Comparison of ENCODE assay signal across 16 cellular contexts in the genomic region with DNA sequence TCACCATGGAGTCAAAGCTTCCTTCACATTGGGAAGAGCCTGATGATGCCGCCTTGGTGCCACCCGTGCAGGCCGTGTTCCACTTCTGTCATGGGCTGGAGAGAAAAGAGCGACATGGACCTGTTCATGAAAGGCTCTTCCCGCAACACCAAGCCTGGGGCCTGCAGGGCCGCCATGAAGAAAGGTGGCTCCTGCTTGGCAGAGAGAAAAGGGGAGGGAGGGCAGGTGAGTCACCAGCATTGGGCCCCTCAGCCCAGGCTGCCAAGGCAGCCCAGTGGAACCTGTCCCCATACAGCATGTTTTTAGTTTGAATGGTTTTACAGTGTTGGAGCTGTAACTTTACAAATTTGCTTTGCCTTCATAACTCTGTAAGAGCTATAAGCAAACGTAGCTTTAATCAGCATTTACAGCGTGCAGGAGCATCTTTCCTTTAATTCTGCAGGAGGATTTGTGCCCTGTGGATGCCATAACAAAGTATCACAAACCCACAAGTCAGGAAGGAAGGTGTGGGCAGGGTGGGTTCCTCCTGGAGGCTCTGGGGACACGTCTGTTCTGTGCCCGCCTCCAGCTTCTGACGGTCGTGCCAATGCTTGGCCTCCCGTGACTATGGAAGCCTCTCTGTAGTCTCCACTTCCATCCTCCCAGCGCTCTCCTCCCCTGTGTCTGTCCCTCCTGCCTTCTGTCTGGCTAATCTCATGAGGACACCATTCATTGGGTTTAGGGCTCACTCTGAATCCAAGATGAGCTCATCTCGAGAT. TPM values are rescaled to one million over a fixed set of nuclear protein-coding genes. Genes with fewer than 3 reads are reported as not detected.
A peak's percentile ranks its signal among the peaks of the same experiment; 100 is the strongest.
DNase-seq lines count a peak whose midpoint lies in the region; ATAC-seq and TF ChIP-seq lines count a peak whose summit lies in the region.
"Had no signal": no experiment of that assay in that cellular context is flagged by ENCODE, and none has a peak within 500 bp of the region (broad histone marks: within the 10 kb centered on the region; RNA-seq: fewer than 3 reads in every experiment).

No MANE protein-coding gene starts in this region.

- H3K79me2 ChIP-seq in DND-41 (ENCODE audit: insufficient read depth, low read length) (no peaks in the 10 kb centered on the region), PC-9 (ENCODE audit: low read depth) (0 out of 2 replicates have a peak, but pooled peaks cover 3% of the 10 kb centered on the region)

- H2AFZ ChIP-seq in DND-41 (ENCODE audit: low read depth, low read length): no peak overlapping the region
- H2AFZ ChIP-seq in PC-9: no peak overlapping the region
- no peak overlapping the region for H2AFZ ChIP-seq in neuronal stem cell (ENCODE audit: low read length)

- H2BK5ac ChIP-seq in neuronal stem cell (ENCODE audit: low read length): no peak overlapping the region

- peaks cover 0 to 3% (median 0%) of the 10 kb centered on the region in 11 experiments; a peak in 2 of 22 replicates for H4K20me1 ChIP-seq in BLaER1 treated with 17β-estradiol and CSF1 and Interleukin-3, amounts not matched to agents 10 nM and 100 nM
- H4K20me1 ChIP-seq in DND-41 (ENCODE audit: insufficient read depth, low read length) (no peaks in the 10 kb centered on the region), PC-9 (ENCODE audit: insufficient read depth) (no peaks in the 10 kb centered on the region)

- H3K27me3 ChIP-seq in BLaER1 treated with 17β-estradiol and CSF1 and Interleukin-3, amounts not matched to agents 10 nM and 100 nM: peaks cover 0 to 5% (median 0%) of the 10 kb centered on the region in 11 experiments; a peak in 2 of 22 replicates
- H3K27me3 ChIP-seq in DND-41 (ENCODE audit: insufficient read depth, low read length, poor library complexity) (no peaks in the 10 kb centered on the region), PC-9 (ENCODE audit: insufficient read depth, low read depth) (no peaks in the 10 kb centered on the region), neuronal stem cell (ENCODE audit: control insufficient read depth in 3 of 3, insufficient read depth in 3 of 3, low read depth in 1 of 3, low read length in 3 of 3) (peaks cover 0 to 14% (median 0%) of the 10 kb centered on the region in 3 experiments)
- H3K27me3 ChIP-seq in effector memory CD4-positive, alpha-beta T cell (replicated peaks; ENCODE audit: control insufficient read depth, insufficient read depth, low read length, poor library complexity, severe bottlenecking): no peaks in the 10 kb centered on the region
- H3K27me3 ChIP-seq: BE2C had no signal

- H3K9ac ChIP-seq in BLaER1 treated with 17β-estradiol and CSF1 and Interleukin-3, amounts not matched to agents 10 nM and 100 nM: no peak overlapping the region
- H3K9ac ChIP-seq in DND-41 (ENCODE audit: low read depth, low read length): no peak overlapping the region
- H3K9ac ChIP-seq in neuronal stem cell (ENCODE audit: low read depth, low read length, poor library complexity): no peak overlapping the region

- H3K4me3 ChIP-seq in BLaER1 treated with 17β-estradiol and CSF1 and Interleukin-3, amounts not matched to agents 10 nM and 100 nM: no peak overlapping the region
- H3K4me3 ChIP-seq in DND-41 (ENCODE audit: low read depth in 1 of 2, low read length in 2 of 2) (no peak overlapping the region), PC-9 (no peak overlapping the region), neuronal stem cell (ENCODE audit: low read length in 2 of 2) (no peak overlapping the region)
- H3K4me3 ChIP-seq in effector memory CD4-positive, alpha-beta T cell (ENCODE audit: insufficient read depth, low read depth, low read length, poor library complexity, severe bottlenecking): no peak overlapping the region
- H3K4me3 ChIP-seq: HAP-1, K562 had no signal

- no peak overlapping the region for H3K14ac ChIP-seq in neuronal stem cell (ENCODE audit: low read length)

- no peak overlapping the region for H4K8ac ChIP-seq in neuronal stem cell (ENCODE audit: low read depth, low read length)

- peaks cover 37% of the 10 kb centered on the region for H3F3A ChIP-seq in PC-9 (ENCODE audit: insufficient read depth, low read depth)

- H3K27ac Mint-ChIP-seq in stimulated activated naive CD8-positive, alpha-beta T cell treated with anti-CD3 and anti-CD28 coated beads, Interleukin-15, amount 100 ng/mL, for 72 hours: no peak overlapping the region
- H3K27ac Mint-ChIP-seq: CD4-positive, CD25-positive, alpha-beta regulatory T cell; HFFc6 had no signal

- H3K4ac ChIP-seq in neuronal stem cell (ENCODE audit: low read length): no peak overlapping the region

- H3K27ac ChIP-seq in BLaER1 treated with 17β-estradiol and CSF1 and Interleukin-3, amounts not matched to agents 10 nM and 100 nM: peak overlapping the region in 1 of 11 experiments; percentile 34; a peak in 2 of 22 replicates
- H3K27ac ChIP-seq in DND-41 (ENCODE audit: low read length): 0 out of 2 replicates have a peak overlapping the region, but pooled peaks have one; percentile 5
- H3K27ac ChIP-seq in PC-9: no peak overlapping the region
- no peak overlapping the region for H3K27ac ChIP-seq in neuronal stem cell (replicated peaks; ENCODE audit: low read length)
- H3K27ac ChIP-seq in effector memory CD4-positive, alpha-beta T cell (ENCODE audit: insufficient read depth, low read length, poor library complexity, severe bottlenecking): no peak overlapping the region

- CTCF ChIA-PET in PC-9 (lab: Charles Lee): interaction anchor here (0.7 kb wide), 1 partner anchor 105 kb away, joined by 4 read pairs; no protein-coding TSS in a partner anchor

- peaks cover 14% of the 10 kb centered on the region for H3K4me1 Mint-ChIP-seq in stimulated activated naive CD8-positive, alpha-beta T cell treated with anti-CD3 and anti-CD28 coated beads, Interleukin-15, amount 100 ng/mL, for 72 hours

- POLR2A ChIA-PET in PC-9 (lab: Charles Lee; ENCODE audit: unreplicated experiment): interaction anchor here (0.6 kb wide), 1 partner anchor 38 kb away, joined by 3 read pairs; no protein-coding TSS in a partner anchor

- H3K9me2 ChIP-seq in PC-9 (ENCODE audit: insufficient read depth): no peaks in the 10 kb centered on the region

- H2BK15ac ChIP-seq in neuronal stem cell (ENCODE audit: low read length): peak overlapping the region; percentile 43

- H3K27me3 Mint-ChIP-seq in stimulated activated naive CD8-positive, alpha-beta T cell treated with anti-CD3 and anti-CD28 coated beads, Interleukin-15, amount 100 ng/mL, for 72 hours: peaks cover 49% of the 10 kb centered on the region

- peak overlapping the region; percentile 13 for H2AK5ac ChIP-seq in neuronal stem cell (ENCODE audit: low read depth, low read length)

- DNase-seq in DND-41 (peak; percentile 19), PC-9 (no peak), neuronal stem cell (ENCODE audit: low spot score) (no peak)
- DNase-seq in stimulated activated naive CD8-positive, alpha-beta T cell treated with anti-CD3 and anti-CD28 coated beads, Interleukin-15, amount 100 ng/mL, for 72 hours: no peak
- no peak for DNase-seq in effector memory CD4-positive, alpha-beta T cell
- DNase-seq: BE2C; Calu3; CD4-positive, CD25-positive, alpha-beta regulatory T cell; DMS 273 treated with DMSO at 0.1 percent for 48 hours; DMS79; EL; HFFc6 had no signal

- peak overlapping the region; percentile 81 for H2BK120ac ChIP-seq in neuronal stem cell (ENCODE audit: low read depth, low read length)

- H4K91ac ChIP-seq in neuronal stem cell (ENCODE audit: low read depth, low read length, poor library complexity): no peak overlapping the region

- peaks cover 0 to 12% (median 4%) of the 10 kb centered on the region in 11 experiments; a peak in 7 of 22 replicates for H3K9me3 ChIP-seq in BLaER1 treated with 17β-estradiol and CSF1 and Interleukin-3, amounts not matched to agents 10 nM and 100 nM (replicated peaks in 1 of 11)
- no peaks in the 10 kb centered on the region for H3K9me3 ChIP-seq in DND-41 (ENCODE audit: insufficient read depth, low read length, severe bottlenecking)
- no peaks in the 10 kb centered on the region for H3K9me3 ChIP-seq in PC-9 (ENCODE audit: insufficient read depth, low read depth)
- H3K9me3 ChIP-seq in neuronal stem cell (replicated peaks in 1 of 2; ENCODE audit: control insufficient read depth in 2 of 2, insufficient read depth in 1 of 2, low read depth in 1 of 2, low read length in 2 of 2): peaks cover 0 to 5% of the 10 kb centered on the region in 2 donors
- H3K9me3 ChIP-seq in effector memory CD4-positive, alpha-beta T cell (ENCODE audit: control insufficient read depth, low read length): no peaks in the 10 kb centered on the region
- H3K9me3 ChIP-seq: BE2C, HAP-1 had no signal

- no peak overlapping the region for H3K4me3 Mint-ChIP-seq in stimulated activated naive CD8-positive, alpha-beta T cell treated with anti-CD3 and anti-CD28 coated beads, Interleukin-15, amount 100 ng/mL, for 72 hours
- H3K4me3 Mint-ChIP-seq: CD4-positive, CD25-positive, alpha-beta regulatory T cell; HFFc6 had no signal

- H3K18ac ChIP-seq in neuronal stem cell (ENCODE audit: low read length): no peak overlapping the region

- H3K9me3 Mint-ChIP-seq in stimulated activated naive CD8-positive, alpha-beta T cell treated with anti-CD3 and anti-CD28 coated beads, Interleukin-15, amount 100 ng/mL, for 72 hours: no peaks in the 10 kb centered on the region
- H3K9me3 Mint-ChIP-seq: HFFc6 had no signal

- peak overlapping the region; percentile 42 to 81 (median 69) for H3K4me2 ChIP-seq in BLaER1 treated with 17β-estradiol and CSF1 and Interleukin-3, amounts not matched to agents 10 nM and 100 nM
- no peak overlapping the region for H3K4me2 ChIP-seq in DND-41 (ENCODE audit: insufficient read depth, low read length)
- peak overlapping the region; percentile 28 for H3K4me2 ChIP-seq in PC-9
- no peak overlapping the region for H3K4me2 ChIP-seq in neuronal stem cell (ENCODE audit: insufficient read depth, low read length, poor library complexity, severe bottlenecking)

- H3K36me3 ChIP-seq in BLaER1 treated with 17β-estradiol and CSF1 and Interleukin-3, amounts not matched to agents 10 nM and 100 nM: no peaks in the 10 kb centered on the region
- H3K36me3 ChIP-seq in DND-41 (ENCODE audit: insufficient read depth, low read length): no peaks in the 10 kb centered on the region
- H3K36me3 ChIP-seq in PC-9 (ENCODE audit: low read depth): no peaks in the 10 kb centered on the region
- no peaks in the 10 kb centered on the region for H3K36me3 ChIP-seq in neuronal stem cell (replicated peaks in 1 of 2; ENCODE audit: control insufficient read depth in 2 of 2, insufficient read depth in 2 of 2, low read length in 2 of 2)
- no peaks in the 10 kb centered on the region for H3K36me3 ChIP-seq in effector memory CD4-positive, alpha-beta T cell (ENCODE audit: control insufficient read depth, insufficient read depth, low read length)
- H3K36me3 ChIP-seq: BE2C, HAP-1 had no signal

- TF ChIP-seq CTCF in DND-41 (IDR thresholded peaks at IDR 0.05; ENCODE audit: borderline replicate concordance, extremely low read depth, low read length, poor library complexity, severe bottlenecking) (no peak), PC-9 (conservative IDR thresholded peaks at IDR 0.05) (no peak)

- no peak overlapping the region for H2BK12ac ChIP-seq in neuronal stem cell (ENCODE audit: low read length)

- intact Hi-C loops in PC-9 (cut with micrococcal nuclease; ENCODE audit: unreplicated experiment): loop anchor here (5.0 kb wide), 1 partner anchor 35 kb away; no protein-coding TSS in a partner anchor

- no CpG with 5 or more reads among the region's 15 CpGs for WGBS in neuronal stem cell (ENCODE audit: extremely low coverage in 2 of 2, insufficient read length in 2 of 2, insufficient replicate concordance in 1 of 2), 2 donors

- BruUV-seq in PC-9 (replicated peaks; lab: Mats Ljungman, UMichigan): no TSS peak

- ATAC-seq in DND-41 (ENCODE audit: insufficient read depth, low read depth): peak; percentile 53
- ATAC-seq in stimulated activated naive CD8-positive, alpha-beta T cell treated with anti-CD3 and anti-CD28 coated beads, Interleukin-15, amount 100 ng/mL, for 72 hours: no peak
- no peak for ATAC-seq in GM21786 (IDR thresholded peaks at IDR 0.05; ENCODE audit: unreplicated experiment)
- ATAC-seq: K562 had no signal

- no peaks in the 10 kb centered on the region for H3K79me1 ChIP-seq in neuronal stem cell (ENCODE audit: low read depth, low read length)

- peaks cover 10 to 41% (median 31%) of the 10 kb centered on the region in 10 experiments for H3K4me1 ChIP-seq in BLaER1 treated with 17β-estradiol and CSF1 and Interleukin-3, amounts not matched to agents 10 nM and 100 nM
- peaks cover 10% of the 10 kb centered on the region for H3K4me1 ChIP-seq in DND-41 (ENCODE audit: insufficient read depth, low read length)
- H3K4me1 ChIP-seq in PC-9 (replicated peaks; ENCODE audit: insufficient read depth): peaks cover 63% of the 10 kb centered on the region
- peaks cover 0 to 12% of the 10 kb centered on the region in 2 donors for H3K4me1 ChIP-seq in neuronal stem cell (ENCODE audit: control insufficient read depth in 2 of 2, insufficient read depth in 1 of 2, low read depth in 1 of 2, low read length in 2 of 2)
- no peaks in the 10 kb centered on the region for H3K4me1 ChIP-seq in effector memory CD4-positive, alpha-beta T cell (ENCODE audit: control insufficient read depth, insufficient read depth, low read length, poor library complexity, severe bottlenecking)
- H3K4me1 ChIP-seq: BE2C, HAP-1 had no signal

- no peak overlapping the region for H3K23ac ChIP-seq in neuronal stem cell (ENCODE audit: low read depth, low read length, poor library complexity)

RNA-seq across cellular contexts. Expression of gene RIPK4, which starts 49.1 kb away (rescaled TPM):
- 30.1 and 39.3 TPM in 2 replicates for total RNA-seq in PC-9 (2021)
- polyA plus RNA-seq in neuronal stem cell (2013, experiment 1 of 2): 0.47 TPM
- 0.46 TPM for polyA plus RNA-seq in neuronal stem cell (2013, experiment 2 of 2)
- total RNA-seq: K562 had no signal
- polyA plus RNA-seq: K562 had no signal

Comparison
In these comparisons a context has a peak if more than half of its experiments do, and no peak if none do; other contexts are left out.
1. H3K4me2 ChIP-seq: peak in BLaER1 treated with 17β-estradiol and CSF1 and Interleukin-3, amounts not matched to agents 10 nM and 100 nM (11 of 11) and PC-9 (single experiment); none in DND-41 (single experiment) and neuronal stem cell (single experiment).